10 cellular contexts compared by ENCODE assay signal in genomic region chr21:45295576-45296365, GRCh38. TPM values are rescaled to one million over a fixed set of nuclear protein-coding genes. Genes with fewer than 3 reads are reported as not detected.
DNase-seq lines count a peak whose midpoint lies in the region; ATAC-seq and TF ChIP-seq lines count a peak whose summit lies in the region.
"Had no signal": no experiment of that assay in that cellular context is flagged by ENCODE, and none has a peak within 500 bp of the region (broad histone marks: within the 10 kb centered on the region; RNA-seq: fewer than 3 reads in every experiment).

No MANE protein-coding gene starts in this region.

- TF ChIP-seq CTCF in cardiac muscle cell (IDR thresholded peaks at IDR 0.05; ENCODE audit: low read depth, low read length) (no peak), dorsolateral prefrontal cortex (IDR thresholded peaks at IDR 0.05 in 54 of 56, conservative IDR thresholded peaks at IDR 0.05 in 2 of 56; ENCODE audit: low read depth in 1 of 56, partially characterized antibody in 56 of 56) (no peak)

- H3K9me3 ChIP-seq in cardiac muscle cell (ENCODE audit: low read depth) (no peaks in the 10 kb centered on the region), mucosa of rectum (ENCODE audit: control insufficient read depth in 2 of 2, low read length in 2 of 2) (no peaks in the 10 kb centered on the region)
- H3K9me3 ChIP-seq: pancreas had no signal

- DNase-seq in cardiac muscle cell (ENCODE audit: low read depth in 1 of 2, low spot score in 1 of 2) (peak in 1 of 2 donors; percentile 46), Right ventricle myocardium superior (no peak), dorsolateral prefrontal cortex (peak in 1 of 10 donors; percentile 21), NCI-H2227 (lab: John Stamatoyannopoulos, UW; ENCODE audit: unreplicated experiment) (no peak)
- DNase-seq: NCI-H2171 treated with DMSO at 0.1 percent for 48 hours had no signal

- H3K4me1 ChIP-seq in cardiac muscle cell (ENCODE audit: low read depth) (peaks cover 44% of the 10 kb centered on the region), mucosa of rectum (ENCODE audit: control insufficient read depth in 2 of 2, insufficient read depth in 2 of 2, low read length in 2 of 2) (peaks cover 24 to 26% of the 10 kb centered on the region in 2 donors), urinary bladder (ENCODE audit: insufficient read depth) (peaks cover 1% of the 10 kb centered on the region)

- ATAC-seq in Right ventricle myocardium superior (ENCODE audit: poor library complexity) (no peak), HG02981 (IDR thresholded peaks at IDR 0.05; ENCODE audit: unreplicated experiment) (no peak), GM18519 (IDR thresholded peaks at IDR 0.05; ENCODE audit: low FRiP score, unreplicated experiment) (no peak)
- ATAC-seq: pancreas had no signal

- H3K9ac ChIP-seq in mucosa of rectum (ENCODE audit: low read depth in 1 of 2, low read length in 2 of 2), result no peak overlapping the region

- H3K27ac ChIP-seq in cardiac muscle cell, result peak overlapping the region; percentile 24
- peak overlapping the region in 50 of 59 donors; percentile 1 to 94 (median 80) for H3K27ac ChIP-seq in dorsolateral prefrontal cortex
- peak overlapping the region; percentile 86 to 89 for H3K27ac ChIP-seq in mucosa of rectum (ENCODE audit: low read depth in 2 of 2, low read length in 2 of 2)
- H3K27ac ChIP-seq in urinary bladder (ENCODE audit: low read depth), result peak overlapping the region; percentile 54

- no peak overlapping the region for H3K4me3 ChIP-seq in cardiac muscle cell
- no peak overlapping the region for H3K4me3 ChIP-seq in dorsolateral prefrontal cortex
- no peak overlapping the region for H3K4me3 ChIP-seq in mucosa of rectum (ENCODE audit: low read length in 2 of 2)
- H3K4me3 ChIP-seq in urinary bladder (ENCODE audit: low read depth, low read length), result no peak overlapping the region
- H3K4me3 ChIP-seq: pancreas had no signal

- 60% methylated on average over 27 of the region's 27 CpGs for WGBS in urinary bladder

- no peaks in the 10 kb centered on the region for H3K27me3 ChIP-seq in cardiac muscle cell
- no peaks in the 10 kb centered on the region for H3K27me3 ChIP-seq in dorsolateral prefrontal cortex
- no peaks in the 10 kb centered on the region for H3K27me3 ChIP-seq in mucosa of rectum (ENCODE audit: control insufficient read depth in 2 of 2, insufficient read depth in 2 of 2, low read length in 2 of 2)
- H3K27me3 ChIP-seq: pancreas had no signal

- no peaks in the 10 kb centered on the region for H3K36me3 ChIP-seq in cardiac muscle cell
- H3K36me3 ChIP-seq in mucosa of rectum (ENCODE audit: control insufficient read depth in 2 of 2, insufficient read depth in 2 of 2, low read length in 2 of 2), result no peaks in the 10 kb centered on the region
- H3K36me3 ChIP-seq in urinary bladder (ENCODE audit: insufficient read depth), result no peaks in the 10 kb centered on the region
- H3K36me3 ChIP-seq: pancreas had no signal

- intact Hi-C loops in Right ventricle myocardium superior (cut with DNase I), result no loop called here
- intact Hi-C loops in dorsolateral prefrontal cortex (cut with DNase I), result no loop called here

RNA-seq across cellular contexts. Expression of gene POFUT2, which starts 8.1 kb away (rescaled TPM):
- total RNA-seq in cardiac muscle cell, result 39.6 and 46.1 TPM in 2 replicates
- 46.8 and 50.4 TPM in 2 replicates for polyA plus RNA-seq in cardiac muscle cell
- total RNA-seq in Right ventricle myocardium superior, result 15.3 TPM
- 10 to 100 TPM; 13.5 to 37.4 (median 20.5) TPM for total RNA-seq in dorsolateral prefrontal cortex
- total RNA-seq in urinary bladder, result 36.3 TPM
- 26.3 TPM for polyA plus RNA-seq in urinary bladder

Comparison
In these comparisons a context has a peak if more than half of its experiments do, and no peak if none do; other contexts are left out.
1. H3K27ac ChIP-seq: peak in every context shown above with its lines; median percentile 88 in mucosa of rectum; 80 in dorsolateral prefrontal cortex; 54 in urinary bladder; 24 in cardiac muscle cell.